11 cellular contexts compared by ENCODE assay signal in the genomic region with DNA sequence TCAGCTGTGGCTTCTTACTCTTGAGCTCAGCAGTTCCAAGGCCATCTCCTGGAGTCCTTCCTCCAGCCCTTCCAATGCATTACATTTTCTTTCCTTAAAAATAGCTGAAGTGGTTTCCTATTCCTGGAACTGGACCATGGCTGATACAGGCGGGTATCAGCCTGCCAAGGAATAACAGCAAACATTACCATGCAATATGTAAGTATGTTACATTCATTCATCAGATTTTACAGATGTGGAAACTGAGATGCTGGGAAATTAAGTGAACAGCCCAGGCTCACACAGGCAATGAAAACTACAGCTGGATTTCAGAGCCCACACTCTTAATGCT.
"Had no signal": no experiment of that assay in that cellular context is flagged by ENCODE, and none has a peak within 500 bp of the region (broad histone marks: within the 10 kb centered on the region; RNA-seq: fewer than 3 reads in every experiment).

No MANE protein-coding gene starts in this region.

- H3K27ac ChIP-seq: left lung, spleen, testis, upper lobe of right lung had no signal

- H3K9me3 ChIP-seq: left lung, spleen, testis, upper lobe of right lung had no signal

- H3K27me3 ChIP-seq: left lung, spleen, testis, upper lobe of right lung had no signal

- H3K36me3 ChIP-seq: left lung, spleen, upper lobe of right lung had no signal

- ATAC-seq: activated CD4-positive, CD25-positive, alpha-beta regulatory T cell treated with anti-CD3 and anti-CD28 coated beads, Interleukin-2, amount 50 U/mL, for 24 hours; natural killer cell treated with Interleukin-12 subunit alpha and Interleukin-12 subunit beta and Interleukin-15 and Interleukin-18, amount 100 ng/mL, for 72 hours; stimulated activated naive CD8-positive, alpha-beta T cell treated with anti-CD3 and anti-CD28 coated beads, Interleukin-15, amount 100 ng/mL, for 72 hours; T-cell had no signal

- H3K4me3 ChIP-seq: left lung, spleen, testis, upper lobe of right lung had no signal

- DNase-seq: activated naive CD8-positive, alpha-beta T cell treated with anti-CD3 and anti-CD28 coated beads, Interleukin-2, amount 10 ng/mL, durations not matched to agents 7 days and 5 days; cerebellar nuclear complex; spleen; stimulated activated naive CD8-positive, alpha-beta T cell treated with anti-CD3 and anti-CD28 coated beads, Interleukin-15, amount 100 ng/mL, for 72 hours; T-cell; T-helper 9 cell; upper lobe of right lung had no signal

- H3K4me1 ChIP-seq: spleen, testis, upper lobe of right lung had no signal
